ENCODE assay signal across 20 cellular contexts in the genomic region with DNA sequence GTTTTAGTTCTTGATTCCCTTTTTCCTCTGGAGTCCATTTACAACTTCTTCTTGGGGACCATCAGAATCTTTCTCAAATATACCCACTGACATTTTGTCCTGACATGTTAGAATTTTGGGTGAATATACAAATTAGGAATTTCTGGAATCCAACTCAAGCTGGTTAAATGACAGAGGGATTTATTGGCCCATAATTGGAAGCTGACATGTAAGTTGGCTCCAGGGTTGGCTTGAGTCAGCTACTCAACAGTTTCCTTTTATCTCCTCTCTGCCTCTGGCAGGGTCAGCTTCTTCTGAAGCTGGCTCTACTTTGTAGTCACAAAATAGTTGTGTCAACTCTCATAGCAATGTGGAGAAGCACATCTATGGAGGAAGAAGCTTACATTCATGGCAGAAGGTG. TPM values are rescaled to one million over a fixed set of nuclear protein-coding genes. Genes with fewer than 3 reads are reported as not detected.
DNase-seq lines count a peak whose midpoint lies in the region; ATAC-seq and TF ChIP-seq lines count a peak whose summit lies in the region.
"Had no signal": no experiment of that assay in that cellular context is flagged by ENCODE, and none has a peak within 500 bp of the region (broad histone marks: within the 10 kb centered on the region; RNA-seq: fewer than 3 reads in every experiment).

No MANE protein-coding gene starts in this region.

- peaks cover 13 to 19% of the 10 kb centered on the region in 2 experiments for H3K4me1 ChIP-seq in trophoblast cell (ENCODE audit: control insufficient read depth in 1 of 2, insufficient read depth in 2 of 2, low read length in 2 of 2)
- H3K4me1 ChIP-seq: BLaER1, prostate gland had no signal

- H2BK12ac ChIP-seq in trophoblast cell (ENCODE audit: low read length) = peak overlapping the region; percentile 99

- peak; percentile 20 for DNase-seq in GM03348 (ENCODE audit: low spot score)
- peak; percentile 76 for DNase-seq in MG63
- DNase-seq in epithelial cell of esophagus (ENCODE audit: low read depth) = peak; percentile 74
- peak in 1 of 2 donors; percentile 23 for DNase-seq in trophoblast cell
- no peak for DNase-seq in SW 1271 (lab: John Stamatoyannopoulos, UW)
- DNase-seq in substantia nigra (lab: John Stamatoyannopoulos, UW) = no peak
- no peak for DNase-seq in erythroblast (lab: John Stamatoyannopoulos, UW)
- DNase-seq: effector CD4-positive, alpha-beta T cell; GDM1; hippocampal formation; kidney glomerular epithelial cell; NCI-H2081; NCI-H526 treated with DMSO at 0.1 percent for 48 hours; spleen; stimulated activated CD8-positive, alpha-beta memory T cell treated with anti-CD3 and anti-CD28 coated beads, Interleukin-4, amount 100 ng/mL, for 48 hours had no signal

- H3K9me3 ChIP-seq in MG63 = no peaks in the 10 kb centered on the region
- H3K9me3 ChIP-seq in trophoblast cell (ENCODE audit: insufficient read depth, low read depth, low read length) = peaks cover 2% of the 10 kb centered on the region
- H3K9me3 ChIP-seq: BLaER1, prostate gland, spleen had no signal

- peak overlapping the region; percentile 59 for H3K14ac ChIP-seq in trophoblast cell (ENCODE audit: low read length)

- ATAC-seq in HG03108 (IDR thresholded peaks at IDR 0.05; ENCODE audit: unreplicated experiment) = no peak
- ATAC-seq: activated CD4-positive, CD25-positive, alpha-beta regulatory T cell treated with anti-CD3 and anti-CD28 coated beads, Interleukin-2, amount 50 U/mL, for 24 hours; activated T-helper 17 cell treated with anti-CD3 and anti-CD28 coated beads, Interleukin-2, amount 50 U/mL, for 72 hours had no signal

- no peak overlapping the region for H3K4me3 ChIP-seq in MG63
- no peak overlapping the region for H3K4me3 ChIP-seq in epithelial cell of esophagus (ENCODE audit: low read length)
- H3K4me3 ChIP-seq in trophoblast cell (ENCODE audit: low read depth, low read length) = no peak overlapping the region
- H3K4me3 ChIP-seq: BLaER1, prostate gland, spleen had no signal

- peak overlapping the region; percentile 76 for H3K18ac ChIP-seq in trophoblast cell (ENCODE audit: low read length)

- no peak overlapping the region for H3K4me2 ChIP-seq in trophoblast cell (ENCODE audit: low read length)
- H3K4me2 ChIP-seq: BLaER1 had no signal

- no peak for TF ChIP-seq CTCF in epithelial cell of esophagus (IDR thresholded peaks at IDR 0.05; ENCODE audit: insufficient read depth, low read depth, low read length, missing control alignments)

- peaks cover 2% of the 10 kb centered on the region for H3K79me2 ChIP-seq in trophoblast cell (ENCODE audit: control insufficient read depth, insufficient read depth, low read length, poor library complexity)

- H3K9ac ChIP-seq in trophoblast cell (ENCODE audit: low read length) = no peak overlapping the region
- H3K9ac ChIP-seq: BLaER1 had no signal

- no peaks in the 10 kb centered on the region for H3K36me3 ChIP-seq in MG63
- no peaks in the 10 kb centered on the region for H3K36me3 ChIP-seq in trophoblast cell (ENCODE audit: control insufficient read depth in 1 of 2, insufficient read depth in 2 of 2, low read length in 2 of 2)
- H3K36me3 ChIP-seq: BLaER1, prostate gland, spleen had no signal

- H4K8ac ChIP-seq in trophoblast cell (ENCODE audit: low read depth, low read length) = peak overlapping the region; percentile 42

- peak overlapping the region; percentile 60 for H2AK5ac ChIP-seq in trophoblast cell (ENCODE audit: low read length)

- peak overlapping the region; percentile 49 for H3K4ac ChIP-seq in trophoblast cell (ENCODE audit: low read depth, low read length)

- no peak overlapping the region for H2AFZ ChIP-seq in trophoblast cell (ENCODE audit: insufficient read depth, low read length, poor library complexity)

- peak overlapping the region; percentile 98 for H2BK120ac ChIP-seq in trophoblast cell (ENCODE audit: insufficient read depth, low read length, poor library complexity)

- peaks cover 31% of the 10 kb centered on the region for H3K79me1 ChIP-seq in trophoblast cell (ENCODE audit: low read length)

- peak overlapping the region; percentile 88 for H3K27ac ChIP-seq in trophoblast cell (ENCODE audit: low read depth, low read length)
- H3K27ac ChIP-seq in substantia nigra (ENCODE audit: low read depth, low read length, poor library complexity, severe bottlenecking) = no peak overlapping the region
- H3K27ac ChIP-seq: BLaER1, prostate gland, spleen had no signal

- H2BK5ac ChIP-seq in trophoblast cell (ENCODE audit: low read depth, low read length, poor library complexity) = peak overlapping the region; percentile 86

- H4K91ac ChIP-seq in trophoblast cell (ENCODE audit: low read depth, low read length) = peak overlapping the region; percentile 92

- H3K23ac ChIP-seq in trophoblast cell (ENCODE audit: low read length) = no peak overlapping the region

- H4K12ac ChIP-seq in trophoblast cell (ENCODE audit: low read depth, low read length) = no peak overlapping the region

- no peaks in the 10 kb centered on the region for H3K27me3 ChIP-seq in MG63
- H3K27me3 ChIP-seq in trophoblast cell (ENCODE audit: insufficient read depth, low read length) = no peaks in the 10 kb centered on the region
- H3K27me3 ChIP-seq: BLaER1, spleen had no signal

- no peak for TF ChIP-seq POLR2A in erythroblast (IDR thresholded peaks at IDR 0.05; ENCODE audit: low read length)

RNA-seq across cellular contexts. Expression of a gene that starts 36.6 kb away (rescaled TPM):
- total RNA-seq in MG63 (2014; rRNA removed; shearing (Covaris generic); ENCODE audit: low replicate concordance) = 0.07 and 0.53 TPM in 2 replicates
- 14.5 and 17.3 TPM in 2 replicates for polyA plus RNA-seq in trophoblast cell (2013)
- total RNA-seq: activated T-helper 17 cell treated with anti-CD3 and anti-CD28 coated beads, Interleukin-2, amount 50 U/mL, for 72 hours had no signal

RNA-seq across cellular contexts. Expression of a gene that starts 57.5 kb away (rescaled TPM):
- total RNA-seq in MG63 (2014; rRNA removed; shearing (Covaris generic); ENCODE audit: low replicate concordance) = 47.7 and 58.0 TPM in 2 replicates
- polyA plus RNA-seq in trophoblast cell (2013) = 109 and 111 TPM in 2 replicates

Comparison
In these comparisons a context has a peak if more than half of its experiments do, and no peak if none do; other contexts are left out.
1. DNase-seq: peak in GM03348 (single experiment), MG63 (single experiment) and epithelial cell of esophagus (single experiment); none in SW 1271 (0 of 2), substantia nigra (0 of 49) and erythroblast (0 of 2).